ENCODE assay signal across 16 cellular contexts in genomic region chrX:69109706-69110635, GRCh38. TPM values are rescaled to one million over a fixed set of nuclear protein-coding genes. Genes with fewer than 3 reads are reported as not detected.
A peak's percentile ranks its signal among the peaks of the same experiment; 100 is the strongest.
DNase-seq lines count a peak whose midpoint lies in the region; ATAC-seq and TF ChIP-seq lines count a peak whose summit lies in the region.
"Had no signal": no experiment of that assay in that cellular context is flagged by ENCODE, and none has a peak within 500 bp of the region (broad histone marks: within the 10 kb centered on the region; RNA-seq: fewer than 3 reads in every experiment).

No MANE protein-coding gene starts in this region.

- H4K91ac ChIP-seq in IMR-90 (ENCODE audit: insufficient read depth, low read depth, low read length): peak overlapping the region; percentile 34; the same call in 1 of the 2 replicates

- ATAC-seq in IMR-90 (ENCODE audit: low read depth) (peak; percentile 81), T-cell (replicated peaks in 1 of 4) (no peak)
- ATAC-seq in activated T-cell treated with anti-CD3 and anti-CD28 coated beads, Interleukin-2, amount 50 U/mL, for 4 hours: no peak

- H3K4me3 Mint-ChIP-seq in mesothelial cell of epicardium (no peak overlapping the region), T-cell (no peak overlapping the region)
- H3K4me3 Mint-ChIP-seq in activated T-cell treated with anti-CD3 and anti-CD28 coated beads, Interleukin-2, amount 50 U/mL, for 4 hours: no peak overlapping the region
- H3K4me3 Mint-ChIP-seq: activated B cell treated with CpG ODN at 0.5 μM for 24 hours; activated T-helper 1 cell treated with anti-CD3 and anti-CD28 coated beads, Interleukin-12 subunit alpha, Interleukin-12 subunit beta, Interleukin-2, Interleukin-4 antibody, amounts not matched to agents 30 ng/mL and 10 ng/mL and 1 ng/mL, durations not matched to agents 14 hours and 24 hours and 36 hours; memory B cell had no signal

- no peak overlapping the region for H3K14ac ChIP-seq in IMR-90 (replicated peaks; ENCODE audit: low read depth, low read length)

- no peak overlapping the region for H4K5ac ChIP-seq in IMR-90 (ENCODE audit: low read depth, low read length)

- H3K18ac ChIP-seq in IMR-90 (ENCODE audit: low read depth, low read length): no peak overlapping the region

- peaks cover 6% of the 10 kb centered on the region; the same call in 1 of the 2 replicates for H3K4me1 ChIP-seq in IMR-90 (ENCODE audit: control insufficient read depth, insufficient read depth, low read length)
- H3K4me1 ChIP-seq: Peyer's patch had no signal

- H2AK9ac ChIP-seq in IMR-90 (replicated peaks; ENCODE audit: low read depth, low read length, poor library complexity): peak overlapping the region; percentile 58

- no peak for TF ChIP-seq POLR2A in IMR-90 (IDR thresholded peaks at IDR 0.05; ENCODE audit: low read depth, low read length)

- H4K8ac ChIP-seq in IMR-90 (ENCODE audit: low read depth in 2 of 2, low read length in 2 of 2): no peak overlapping the region

- H2AFZ ChIP-seq in IMR-90 (replicated peaks; ENCODE audit: low read length, poor library complexity): no peak overlapping the region

- H3K9me3 Mint-ChIP-seq in mesothelial cell of epicardium: peaks cover 9% of the 10 kb centered on the region
- H3K9me3 Mint-ChIP-seq in activated T-cell treated with anti-CD3 and anti-CD28 coated beads, Interleukin-2, amount 50 U/mL, for 4 hours: no peaks in the 10 kb centered on the region
- H3K9me3 Mint-ChIP-seq in T-cell: no peaks in the 10 kb centered on the region
- H3K9me3 Mint-ChIP-seq: activated B cell treated with CpG ODN at 0.5 μM for 24 hours; activated T-helper 1 cell treated with anti-CD3 and anti-CD28 coated beads, Interleukin-12 subunit alpha, Interleukin-12 subunit beta, Interleukin-2, Interleukin-4 antibody, amounts not matched to agents 30 ng/mL and 10 ng/mL and 1 ng/mL, durations not matched to agents 14 hours and 24 hours and 36 hours; memory B cell had no signal

- no peak overlapping the region for H3K23ac ChIP-seq in IMR-90 (ENCODE audit: low read depth, low read length)

- intact Hi-C loops in IMR-90 (cut with micrococcal nuclease): no loop called here

- peaks cover 3% of the 10 kb centered on the region for H3K27me3 Mint-ChIP-seq in mesothelial cell of epicardium (ENCODE audit: low read depth)
- H3K27me3 Mint-ChIP-seq in activated T-cell treated with anti-CD3 and anti-CD28 coated beads, Interleukin-2, amount 50 U/mL, for 4 hours (ENCODE audit: low read depth): no peaks in the 10 kb centered on the region
- peaks cover 0 to 12% of the 10 kb centered on the region in 2 donors for H3K27me3 Mint-ChIP-seq in T-cell
- H3K27me3 Mint-ChIP-seq: activated B cell treated with CpG ODN at 0.5 μM for 24 hours had no signal

- in situ Hi-C loops in IMR-90 (cut with MboI; ENCODE audit: low sequenced_read_pairs): no loop called here
- in situ Hi-C loops in brain microvascular endothelial cell (cut with HindIII; ENCODE audit: low pct_ligation_motif_present, low sequenced_read_pairs): no loop called here

- H2BK20ac ChIP-seq in IMR-90 (ENCODE audit: low read depth, low read length): no peak overlapping the region

- H3K36me3 Mint-ChIP-seq in mesothelial cell of epicardium (no peaks in the 10 kb centered on the region), T-cell (no peaks in the 10 kb centered on the region)
- no peaks in the 10 kb centered on the region for H3K36me3 Mint-ChIP-seq in activated T-cell treated with anti-CD3 and anti-CD28 coated beads, Interleukin-2, amount 50 U/mL, for 4 hours (ENCODE audit: insufficient read depth)
- H3K36me3 Mint-ChIP-seq: memory B cell had no signal

- H3K9me1 ChIP-seq in IMR-90 (ENCODE audit: insufficient read depth, low read length): no peaks in the 10 kb centered on the region

- CTCF ChIA-PET in IMR-90 (lab: Yijun Ruan, JAX): interaction anchor here (0.5 to 1.1 kb wide), 2 partner anchors 282 to 928 kb away, joined by 3 to 4 read pairs; no protein-coding TSS in a partner anchor
- CTCF ChIA-PET in T-cell (lab: Charles Lee): no interaction called here

- POLR2A ChIA-PET in IMR-90 (lab: Charles Lee; ENCODE audit: unreplicated experiment): no interaction called here
- POLR2A ChIA-PET in T-cell (lab: Charles Lee): interaction anchor here in 1 of 2 donors (0.7 kb wide), 1 partner anchor 356 kb away, joined by 3 read pairs; no protein-coding TSS in a partner anchor

- no peak overlapping the region; the same call in 1 of the 2 replicates for H2BK120ac ChIP-seq in IMR-90 (ENCODE audit: low read depth, low read length)

- DNase-seq in AG20443 (ENCODE audit: low spot score): peak; percentile 48
- peak; percentile 73 for DNase-seq in IMR-90
- peak; percentile 3 for DNase-seq in brain microvascular endothelial cell
- DNase-seq in mesothelial cell of epicardium (ENCODE audit: low spot score in 2 of 2, unreplicated experiment in 2 of 2): no peak
- no peak for DNase-seq in effector CD4-positive, alpha-beta T cell
- no peak for DNase-seq in activated T-cell treated with anti-CD3 and anti-CD28 coated beads, Interleukin-2, amount 50 U/mL, for 4 hours
- no peak for DNase-seq in NCI-H1417 treated with DMSO at 0.1 percent for 48 hours (lab: John Stamatoyannopoulos, UW)
- no peak for DNase-seq in T-cell
- DNase-seq: activated B cell treated with CpG ODN at 0.5 μM for 24 hours, cerebellar nuclear complex, heart right ventricle, NCI-H1694, Peyer's patch had no signal

- H3K4me3 ChIP-seq in IMR-90 (ENCODE audit: insufficient read depth, low read depth, low read length) (no peak overlapping the region), brain microvascular endothelial cell (ENCODE audit: low read depth, low read length) (no peak overlapping the region)
- H3K4me3 ChIP-seq: HAP-1, heart right ventricle, Peyer's patch had no signal

- dilution Hi-C loops in IMR-90 (cut with HindIII; ENCODE audit: low sequenced_read_pairs, unreplicated experiment): no loop called here

- 27% methylated on average over 3 of the region's 8 CpGs; no CpG with 5 or more reads in 1 of the 2 experiments for WGBS in IMR-90 (ENCODE audit: extremely low coverage in 2 of 2, insufficient read length in 1 of 2), 2 experiments

- peak overlapping the region; percentile 47 for H3K4ac ChIP-seq in IMR-90 (ENCODE audit: low read depth, low read length)

- 0 out of 3 replicates have a peak overlapping the region, but pooled peaks have one; percentile 33 for H2BK15ac ChIP-seq in IMR-90 (ENCODE audit: low read depth, low read length)

- no peak overlapping the region for H3K4me2 ChIP-seq in IMR-90 (ENCODE audit: low read depth, low read length)

- no TSS peak for BruUV-seq in IMR-90 (replicated peaks; lab: Mats Ljungman, UMichigan)

- TF ChIP-seq CTCF in IMR-90 (conservative IDR thresholded peaks at IDR 0.05; ENCODE audit: low read depth, low read length): no peak
- no peak for TF ChIP-seq CTCF in brain microvascular endothelial cell (IDR thresholded peaks at IDR 0.05; ENCODE audit: low read depth, low read length, missing control alignments)
- no peak for TF ChIP-seq CTCF in mesothelial cell of epicardium (IDR thresholded peaks at IDR 0.05; ENCODE audit: unreplicated experiment)

- H4K20me1 ChIP-seq in IMR-90 (ENCODE audit: insufficient read depth, low read length): 0 out of 2 replicates have a peak, but pooled peaks cover 5% of the 10 kb centered on the region

- peaks cover 45% of the 10 kb centered on the region for H3K4me1 Mint-ChIP-seq in mesothelial cell of epicardium
- H3K4me1 Mint-ChIP-seq in activated T-cell treated with anti-CD3 and anti-CD28 coated beads, Interleukin-2, amount 50 U/mL, for 4 hours (ENCODE audit: low read depth): no peaks in the 10 kb centered on the region
- no peaks in the 10 kb centered on the region for H3K4me1 Mint-ChIP-seq in T-cell
- H3K4me1 Mint-ChIP-seq: activated B cell treated with CpG ODN at 0.5 μM for 24 hours, memory B cell had no signal

- no peak overlapping the region for H3K9ac ChIP-seq in IMR-90 (ENCODE audit: low read depth, low read length)

- peak overlapping the region; percentile 60 for H3K27ac Mint-ChIP-seq in mesothelial cell of epicardium
- H3K27ac Mint-ChIP-seq in T-cell: no peak overlapping the region
- H3K27ac Mint-ChIP-seq: activated B cell treated with CpG ODN at 0.5 μM for 24 hours; activated T-helper 1 cell treated with anti-CD3 and anti-CD28 coated beads, Interleukin-12 subunit alpha, Interleukin-12 subunit beta, Interleukin-2, Interleukin-4 antibody, amounts not matched to agents 30 ng/mL and 10 ng/mL and 1 ng/mL, durations not matched to agents 14 hours and 24 hours and 36 hours; memory B cell had no signal

- H2BK5ac ChIP-seq in IMR-90 (ENCODE audit: low read depth, low read length, poor library complexity, severe bottlenecking): no peak overlapping the region

- no peak overlapping the region for H2AK5ac ChIP-seq in IMR-90 (ENCODE audit: low read depth, low read length)

- H3K27me3 ChIP-seq in IMR-90 (ENCODE audit: control insufficient read depth, insufficient read depth, low read length): peaks cover 19% of the 10 kb centered on the region
- no peaks in the 10 kb centered on the region for H3K27me3 ChIP-seq in brain microvascular endothelial cell (replicated peaks)
- H3K27me3 ChIP-seq: Peyer's patch had no signal

- no peak overlapping the region for H3K27ac ChIP-seq in IMR-90 (ENCODE audit: insufficient read depth, low read length)
- H3K27ac ChIP-seq in brain microvascular endothelial cell: no peak overlapping the region
- H3K27ac ChIP-seq: heart right ventricle, Peyer's patch had no signal

- no peaks in the 10 kb centered on the region for H3K9me3 ChIP-seq in IMR-90 (ENCODE audit: control insufficient read depth, insufficient read depth, low read length)
- H3K9me3 ChIP-seq: HAP-1, heart right ventricle, Peyer's patch had no signal

- no peak overlapping the region for H3K56ac ChIP-seq in IMR-90 (ENCODE audit: extremely low read depth, insufficient read depth, low read length)

- no peaks in the 10 kb centered on the region for H3K79me1 ChIP-seq in IMR-90 (ENCODE audit: low read depth in 1 of 2, low read length in 2 of 2)

- TF ChIP-seq RAD21 in IMR-90 (IDR thresholded peaks at IDR 0.05; ENCODE audit: low read length): no peak

- H3K36me3 ChIP-seq in IMR-90 (ENCODE audit: control insufficient read depth, insufficient read depth, low read length) (no peaks in the 10 kb centered on the region), brain microvascular endothelial cell (replicated peaks) (no peaks in the 10 kb centered on the region)
- H3K36me3 ChIP-seq: HAP-1, heart right ventricle, Peyer's patch had no signal

TF ChIP-seq in IMR-90, 13 proteins besides CTCF, POLR2A, EP300 and RAD21 (continues in another document):
- TF ChIP-seq CEBPB (IDR thresholded peaks at IDR 0.05; ENCODE audit: low read depth, low read length): no peak
- TF ChIP-seq BHLHE40 (IDR thresholded peaks at IDR 0.05; ENCODE audit: low read depth, low read length): no peak
- no peak for TF ChIP-seq RCOR1 (IDR thresholded peaks at IDR 0.05; ENCODE audit: insufficient replicate concordance, low read length)
- TF ChIP-seq CHD1 (IDR thresholded peaks at IDR 0.05; ENCODE audit: low read depth, low read length): no peak

RNA-seq across cellular contexts. Expression of gene PJA1, which starts 55.3 kb away (rescaled TPM):
- total RNA-seq in IMR-90 (2012; rRNA removed) (24.4 and 26.7 TPM in 2 replicates), mesothelial cell of epicardium (34.8 to 37.5 TPM (median 37.2 TPM) in 3 replicates), T-cell (10 to 100 TPM; 23.8 to 32.2 (median 26.8) TPM)
- 13.6 and 15.1 TPM in 2 replicates for polyA plus RNA-seq in IMR-90 (2012; rRNA removed)
- 10.4 and 10.6 TPM in 2 replicates for polyA plus RNA-seq in IMR-90 (2012; cell fraction: cytosol; rRNA removed)
- polyA plus RNA-seq in IMR-90 (2012; cell fraction: nucleus; rRNA removed; ENCODE audit: low replicate concordance): 5.0 and 9.7 TPM in 2 replicates
- total RNA-seq in activated T-cell treated with anti-CD3 and anti-CD28 coated beads, Interleukin-2, amount 50 U/mL, for 4 hours: 10 to 100 TPM; 14.1 to 16.0 (median 14.9) TPM

Comparison
In these comparisons a context has a peak if more than half of its experiments do, and no peak if none do; other contexts are left out.
1. DNase-seq: peak in AG20443 (single experiment), IMR-90 (single experiment) and brain microvascular endothelial cell (single experiment); none in mesothelial cell of epicardium (0 of 2), effector CD4-positive, alpha-beta T cell (single experiment), activated T-cell treated with anti-CD3 and anti-CD28 coated beads, Interleukin-2, amount 50 U/mL, for 4 hours (single experiment), NCI-H1417 treated with DMSO at 0.1 percent for 48 hours (single experiment) and T-cell (0 of 34).